Comparison of ENCODE assay signal across 28 cellular contexts in the genomic region with DNA sequence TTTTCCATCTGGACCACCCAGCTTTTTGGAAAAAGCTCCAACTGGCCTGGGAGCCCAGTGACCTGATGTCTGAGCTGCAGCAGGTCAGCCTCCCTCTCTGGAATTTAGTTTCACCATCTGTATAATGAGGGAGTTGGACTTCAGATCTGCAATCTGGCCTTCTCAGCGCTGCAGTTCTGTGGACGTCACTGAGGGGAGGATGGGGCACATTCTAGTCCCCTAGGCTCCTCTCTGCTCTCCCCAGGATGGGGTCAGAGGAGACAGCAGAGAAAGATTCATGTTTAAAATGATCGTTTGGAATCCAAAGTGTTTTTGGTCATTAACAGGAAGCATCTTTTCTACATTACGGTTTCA. TPM values are rescaled to one million over a fixed set of nuclear protein-coding genes. Genes with fewer than 3 reads are reported as not detected.
"Had no signal": no experiment of that assay in that cellular context is flagged by ENCODE, and none has a peak within 500 bp of the region (broad histone marks: within the 10 kb centered on the region; RNA-seq: fewer than 3 reads in every experiment).

No MANE protein-coding gene starts in this region.

- H3K9me3 ChIP-seq: adrenal gland, body of pancreas, colonic mucosa, heart right ventricle, left lung, lower lobe of right lung, right lobe of liver had no signal

- H2AFZ ChIP-seq: neural progenitor cell had no signal

- H3K27me3 ChIP-seq: right lobe of liver had no signal

- H3K27ac Mint-ChIP-seq: activated B cell treated with CpG ODN at 0.5 μM for 24 hours; activated CD4-positive, alpha-beta T cell treated with anti-CD3 and anti-CD28 coated beads for 36 hours; activated CD8-positive, alpha-beta T cell treated with anti-CD3 and anti-CD28 coated beads, Interleukin-2, amount 10 ng/mL, durations not matched to agents 7 days and 5 days; activated naive CD4-positive, alpha-beta T cell treated with anti-CD3 and anti-CD28 coated beads for 36 hours; activated naive CD8-positive, alpha-beta T cell treated with anti-CD3 and anti-CD28 coated beads for 36 hours; natural killer cell; neural progenitor cell had no signal

- H3K4me1 Mint-ChIP-seq: activated CD4-positive, alpha-beta T cell treated with anti-CD3 and anti-CD28 coated beads for 36 hours; activated naive CD8-positive, alpha-beta T cell treated with anti-CD3 and anti-CD28 coated beads for 36 hours; neural progenitor cell had no signal

- H3K36me3 Mint-ChIP-seq: activated naive CD8-positive, alpha-beta T cell treated with anti-CD3 and anti-CD28 coated beads for 36 hours; natural killer cell had no signal

- H3K4me3 Mint-ChIP-seq: activated B cell treated with CpG ODN at 0.5 μM for 24 hours; activated CD4-positive, alpha-beta T cell treated with anti-CD3 and anti-CD28 coated beads for 36 hours; activated CD8-positive, alpha-beta T cell treated with anti-CD3 and anti-CD28 coated beads, Interleukin-2, amount 10 ng/mL, durations not matched to agents 7 days and 5 days; activated naive CD4-positive, alpha-beta T cell treated with anti-CD3 and anti-CD28 coated beads for 36 hours; activated naive CD8-positive, alpha-beta T cell treated with anti-CD3 and anti-CD28 coated beads for 36 hours; natural killer cell; neural progenitor cell had no signal

- H3K4me3 ChIP-seq: adrenal gland, body of pancreas, colonic mucosa, heart right ventricle, left lung, lower lobe of right lung, neural progenitor cell, right lobe of liver had no signal

- H3K27ac ChIP-seq: adrenal gland, body of pancreas, colonic mucosa, foreskin keratinocyte, heart right ventricle, left lung, lower lobe of right lung, neural progenitor cell, right lobe of liver had no signal

- H3K9me3 Mint-ChIP-seq: activated B cell treated with CpG ODN at 0.5 μM for 24 hours; activated naive CD4-positive, alpha-beta T cell treated with anti-CD3 and anti-CD28 coated beads for 36 hours; activated naive CD8-positive, alpha-beta T cell treated with anti-CD3 and anti-CD28 coated beads for 36 hours; natural killer cell; neural progenitor cell had no signal

- ATAC-seq: activated CD8-positive, alpha-beta T cell treated with anti-CD3 and anti-CD28 coated beads, Interleukin-2, amount 10 ng/mL, durations not matched to agents 7 days and 5 days; foreskin keratinocyte; lower lobe of right lung had no signal

- H3K36me3 ChIP-seq: adrenal gland, colonic mucosa, heart right ventricle, left lung, lower lobe of right lung, neural progenitor cell, right lobe of liver had no signal

- H3K4me1 ChIP-seq: adrenal gland, body of pancreas, colonic mucosa, foreskin keratinocyte, left lung, lower lobe of right lung, neural progenitor cell, right lobe of liver had no signal

- H3K4me2 ChIP-seq: neural progenitor cell had no signal

- DNase-seq: activated B cell treated with CpG ODN at 0.5 μM for 24 hours; activated naive CD8-positive, alpha-beta T cell treated with anti-CD3 and anti-CD28 coated beads for 36 hours; aorta; colonic mucosa; effector CD8-positive, alpha-beta T cell; foreskin keratinocyte; heart right ventricle; left lung; lower lobe of right lung; mesenchymal stem cell; small intestine; stimulated activated CD4-positive, alpha-beta T cell treated with anti-CD3 and anti-CD28 coated beads, Interleukin-1b, Interleukin-23, amount 100 ng/mL, for 48 hours; stimulated activated naive CD4-positive, alpha-beta T cell; trophoblast cell had no signal

- H3K9ac ChIP-seq: neural progenitor cell had no signal

RNA-seq across cellular contexts. Expression of gene OR13J1, which starts 10.2 kb away (rescaled TPM):
- total RNA-seq: activated B cell treated with CpG ODN at 0.5 μM for 24 hours; activated CD4-positive, alpha-beta T cell treated with anti-CD3 and anti-CD28 coated beads for 36 hours; activated CD8-positive, alpha-beta T cell treated with anti-CD3 and anti-CD28 coated beads, Interleukin-2, amount 10 ng/mL, durations not matched to agents 7 days and 5 days; activated naive CD4-positive, alpha-beta T cell treated with anti-CD3 and anti-CD28 coated beads for 36 hours; activated naive CD8-positive, alpha-beta T cell treated with anti-CD3 and anti-CD28 coated beads for 36 hours; adrenal gland; aorta; body of pancreas; colonic mucosa; dermis microvascular lymphatic vessel endothelial cell; foreskin keratinocyte; glomerular endothelial cell; heart right ventricle; kidney epithelial cell; left lung; lower lobe of right lung; natural killer cell; occipital lobe; right lobe of liver; T-helper 2 cell treated with Interferon-gamma antibody and Interleukin-4, amounts not matched to agents 100 ng/mL and 5 ng/mL, for 36 hours; temporal lobe had no signal

RNA-seq across cellular contexts. Expression of gene FAM221B, which starts 31.4 kb away (rescaled TPM):
- total RNA-seq: activated B cell treated with CpG ODN at 0.5 μM for 24 hours; activated CD4-positive, alpha-beta T cell treated with anti-CD3 and anti-CD28 coated beads for 36 hours; activated CD8-positive, alpha-beta T cell treated with anti-CD3 and anti-CD28 coated beads, Interleukin-2, amount 10 ng/mL, durations not matched to agents 7 days and 5 days; activated naive CD4-positive, alpha-beta T cell treated with anti-CD3 and anti-CD28 coated beads for 36 hours; activated naive CD8-positive, alpha-beta T cell treated with anti-CD3 and anti-CD28 coated beads for 36 hours; aorta; dermis microvascular lymphatic vessel endothelial cell; foreskin keratinocyte; glomerular endothelial cell; heart right ventricle; kidney epithelial cell; left lung; natural killer cell; occipital lobe; right lobe of liver; T-helper 2 cell treated with Interferon-gamma antibody and Interleukin-4, amounts not matched to agents 100 ng/mL and 5 ng/mL, for 36 hours; temporal lobe had no signal

RNA-seq across cellular contexts. Expression of gene HRCT1, which starts 46.0 kb away (rescaled TPM):
- total RNA-seq: activated B cell treated with CpG ODN at 0.5 μM for 24 hours; activated CD4-positive, alpha-beta T cell treated with anti-CD3 and anti-CD28 coated beads for 36 hours; activated CD8-positive, alpha-beta T cell treated with anti-CD3 and anti-CD28 coated beads, Interleukin-2, amount 10 ng/mL, durations not matched to agents 7 days and 5 days; activated naive CD4-positive, alpha-beta T cell treated with anti-CD3 and anti-CD28 coated beads for 36 hours; activated naive CD8-positive, alpha-beta T cell treated with anti-CD3 and anti-CD28 coated beads for 36 hours; natural killer cell; occipital lobe; T-helper 2 cell treated with Interferon-gamma antibody and Interleukin-4, amounts not matched to agents 100 ng/mL and 5 ng/mL, for 36 hours; temporal lobe had no signal
